8 cellular contexts compared by ENCODE assay signal in the genomic region with DNA sequence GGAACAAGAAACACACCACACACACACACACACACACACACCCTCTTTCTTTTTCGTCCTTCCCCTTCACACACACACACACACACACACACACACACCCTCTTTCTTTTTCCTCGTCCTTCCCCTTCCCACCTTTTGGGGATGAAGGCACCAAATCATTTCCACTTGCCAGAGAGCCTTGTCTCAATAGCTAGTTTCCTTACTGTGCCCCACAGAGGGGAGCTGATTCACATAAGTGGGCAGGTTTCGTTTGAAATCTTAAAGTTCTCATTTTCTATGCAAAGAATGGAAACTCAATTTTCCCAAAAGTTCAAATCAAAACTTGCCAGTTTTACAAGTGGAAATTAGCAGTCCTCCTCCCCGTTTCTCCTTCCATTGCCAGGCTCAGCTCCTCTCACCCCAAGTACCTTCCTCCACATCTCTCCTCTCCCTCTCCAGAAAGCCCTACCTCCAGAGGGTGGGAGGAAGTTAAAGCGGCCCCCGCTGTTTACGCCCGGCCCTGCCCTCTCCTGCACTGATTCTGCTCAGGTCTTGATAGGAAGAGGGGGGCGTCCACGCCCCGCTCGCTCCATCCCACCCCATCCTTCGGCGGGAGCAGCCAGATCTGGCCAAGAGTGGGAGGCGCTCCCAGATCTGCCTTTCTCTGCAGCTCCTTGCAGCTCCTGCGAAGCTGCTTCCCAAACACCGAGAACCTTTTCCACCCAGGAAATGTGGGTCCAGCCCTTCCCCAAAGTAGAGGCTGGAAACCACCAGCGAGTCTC. TPM values are rescaled to one million over a fixed set of nuclear protein-coding genes. Genes with fewer than 3 reads are reported as not detected.
DNase-seq lines count a peak whose midpoint lies in the region; ATAC-seq, FAIRE-seq and TF ChIP-seq lines count a peak whose summit lies in the region.

No MANE protein-coding gene starts in this region.

- H3K27me3 ChIP-seq in Caco-2 (replicated peaks; ENCODE audit: control insufficient read depth, insufficient read depth, low read length) (no peaks in the 10 kb centered on the region), OCI-LY3 (ENCODE audit: low read depth, low read length) (no peaks in the 10 kb centered on the region), neuron (ENCODE audit: insufficient read depth, low read length) (peaks cover 13% of the 10 kb centered on the region)

- peak overlapping the region; percentile 79 for H3K4me2 ChIP-seq in OCI-LY3 (ENCODE audit: low read length)

- intact Hi-C loops in Caco-2 (cut with micrococcal nuclease; ENCODE audit: unreplicated experiment) = loop anchor here (2.0 to 5.0 kb wide), 2 partner anchors 35 to 121 kb away; no protein-coding TSS in a partner anchor

- H3K4me1 ChIP-seq in Caco-2 = 0 out of 2 replicates have a peak, but pooled peaks cover 7% of the 10 kb centered on the region
- peaks cover 19% of the 10 kb centered on the region for H3K4me1 ChIP-seq in OCI-LY3 (ENCODE audit: low read length)
- H3K4me1 ChIP-seq in neuron (ENCODE audit: insufficient read depth, low read length) = peaks cover 5% of the 10 kb centered on the region

- CTCF ChIA-PET in Caco-2 (lab: Charles Lee) = interaction anchor here (0.7 kb wide), 1 partner anchor 22 kb away, joined by 3 read pairs; no protein-coding TSS in a partner anchor

- no peaks in the 10 kb centered on the region for H3K79me2 ChIP-seq in OCI-LY3 (ENCODE audit: low read length)

- no peaks in the 10 kb centered on the region for H4K20me1 ChIP-seq in OCI-LY3 (ENCODE audit: insufficient read depth, low read length)

- H3K4me3 ChIP-seq in Caco-2 (ENCODE audit: low read depth, low read length) (peak overlapping the region; percentile 62; the same call in 1 of the 2 replicates), OCI-LY3 (ENCODE audit: low read length) (peak overlapping the region; percentile 78), neuron (ENCODE audit: low read length) (peak overlapping the region; percentile 60)

- no peaks in the 10 kb centered on the region for H3K36me3 ChIP-seq in Caco-2 (ENCODE audit: control insufficient read depth, insufficient read depth, low read length)
- no peaks in the 10 kb centered on the region for H3K36me3 ChIP-seq in OCI-LY3 (replicated peaks; ENCODE audit: low read depth, low read length)
- H3K36me3 ChIP-seq in neuron (ENCODE audit: insufficient read depth, low read length) = no peaks in the 10 kb centered on the region

- no peak overlapping the region; the same call in 1 of the 2 replicates for H3K9ac ChIP-seq in OCI-LY3 (ENCODE audit: low read length)

- no TSS peak for BruUV-seq in Caco-2 (replicated peaks; lab: Mats Ljungman, UMichigan)

- peaks cover 13% of the 10 kb centered on the region for H3K4me1 Mint-ChIP-seq in Caco-2 (ENCODE audit: low read depth, unreplicated experiment)

- TF ChIP-seq CTCF in Caco-2 (IDR thresholded peaks at IDR 0.05; ENCODE audit: insufficient read depth in 1 of 2, low read depth in 1 of 2, low read length in 1 of 2, severe bottlenecking in 1 of 2, unreplicated experiment in 1 of 2) (no peak), OCI-LY3 (IDR thresholded peaks at IDR 0.05; ENCODE audit: low read depth, low read length) (no peak)

- no peak overlapping the region for H3K27ac ChIP-seq in OCI-LY3 (ENCODE audit: low read length)

- FAIRE-seq in frontal cortex (lab: Jason Lieb, UNC) = no peak

- H3K9me3 Mint-ChIP-seq in Caco-2 (ENCODE audit: unreplicated experiment) = no peaks in the 10 kb centered on the region

- H2AFZ ChIP-seq in OCI-LY3 (ENCODE audit: low read depth, low read length) (no peak overlapping the region), neuron (ENCODE audit: low read depth, low read length) (peak overlapping the region; percentile 87)

- POLR2A ChIA-PET in Caco-2 (lab: Charles Lee) = no interaction called here

- H3K27me3 Mint-ChIP-seq in Caco-2 (ENCODE audit: insufficient read depth, unreplicated experiment) = peaks cover 28% of the 10 kb centered on the region

- H3K9me3 ChIP-seq in Caco-2 = no peaks in the 10 kb centered on the region
- H3K9me3 ChIP-seq in OCI-LY3 (ENCODE audit: insufficient read depth, low read length) = no peaks in the 10 kb centered on the region
- no peaks in the 10 kb centered on the region for H3K9me3 ChIP-seq in neuron (ENCODE audit: low read length)

- ATAC-seq in HG02763 (IDR thresholded peaks at IDR 0.05; ENCODE audit: unreplicated experiment) = no peak

- DNase-seq in Caco-2 (peak in 1 of 2 experiments; percentile 22), frontal cortex (ENCODE audit: low spot score in 2 of 2) (peak; percentile 24 to 30), NCI-H1694 (lab: John Stamatoyannopoulos, UW) (no peak), NCI-H2081 (lab: John Stamatoyannopoulos, UW) (no peak), NOMO-1 (lab: John Stamatoyannopoulos, UW; ENCODE audit: unreplicated experiment in 2 of 2) (no peak)

- H3K4me3 Mint-ChIP-seq in Caco-2 (ENCODE audit: unreplicated experiment) = peak overlapping the region; percentile 78

- H3K36me3 Mint-ChIP-seq in Caco-2 (ENCODE audit: insufficient read depth, unreplicated experiment) = no peaks in the 10 kb centered on the region

- H3K27ac Mint-ChIP-seq in Caco-2 (ENCODE audit: unreplicated experiment) = no peak overlapping the region

RNA-seq across cellular contexts. Expression of a gene that starts 1.3 kb away (rescaled TPM):
- total RNA-seq in Caco-2 (2022) (3.2 and 3.3 TPM in 2 replicates), frontal cortex (34.2 TPM)

Comparison
In these comparisons a context has a peak if more than half of its experiments do, and no peak if none do; other contexts are left out.
1. DNase-seq: peak in frontal cortex (2 of 2); none in NCI-H1694 (single experiment), NCI-H2081 (0 of 2) and NOMO-1 (0 of 2).
2. Peak in every context shown above with its lines, with median percentiles within 50 percentile points of each other: H3K4me3 ChIP-seq.